In the genomic region with DNA sequence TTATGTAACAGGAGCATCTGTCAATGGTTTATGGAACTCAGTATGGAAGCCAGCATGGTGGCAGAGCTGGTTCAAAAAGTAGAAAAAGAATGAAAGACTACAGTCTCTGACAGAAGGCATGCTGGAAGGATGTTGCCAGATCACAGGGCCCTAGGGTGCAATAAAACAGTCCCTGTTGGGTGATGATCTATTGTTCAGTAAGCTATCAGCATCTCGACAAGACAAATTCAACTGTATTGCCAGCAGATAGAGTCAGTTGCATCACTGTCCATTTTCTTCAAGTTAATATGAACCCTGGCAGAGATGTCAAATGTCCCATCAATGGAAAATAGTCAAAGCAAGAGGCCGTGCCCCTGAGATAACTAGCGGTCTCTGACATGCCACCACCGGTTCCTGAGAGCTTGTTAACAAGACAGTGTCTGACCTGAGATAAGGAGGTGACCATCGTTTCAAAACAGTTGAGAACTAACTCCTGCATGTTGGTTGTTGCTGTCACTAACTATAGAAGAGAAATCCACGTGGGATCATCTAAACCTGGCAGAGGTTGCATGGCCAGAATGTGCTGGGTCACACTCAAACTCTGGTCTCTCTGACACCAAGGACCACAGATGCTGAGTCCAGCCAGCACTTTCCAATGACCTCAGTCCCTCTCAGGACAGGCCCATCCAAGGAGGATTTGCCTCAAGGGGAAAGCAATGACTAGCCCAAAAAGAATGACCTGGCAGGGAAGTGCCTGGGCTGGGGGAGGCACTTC, we compare ENCODE assay signal across 12 cellular contexts.
DNase-seq lines count a peak whose midpoint lies in the region; ATAC-seq and TF ChIP-seq lines count a peak whose summit lies in the region.
"Had no signal": no experiment of that assay in that cellular context is flagged by ENCODE, and none has a peak within 500 bp of the region (broad histone marks: within the 10 kb centered on the region; RNA-seq: fewer than 3 reads in every experiment).

No MANE protein-coding gene starts in this region.

- H3K4me1 ChIP-seq in adipocyte (ENCODE audit: control insufficient read depth, insufficient read depth, low read length) (peaks cover 24% of the 10 kb centered on the region), heart left ventricle (peaks cover 0 to 19% (median 6%) of the 10 kb centered on the region in 12 donors)
- H3K4me1 ChIP-seq: adrenal gland had no signal

- DNase-seq in GM04503 (ENCODE audit: low read depth): peak; percentile 47
- peak; percentile 66 for DNase-seq in adipocyte (ENCODE audit: low read depth)
- no peak for DNase-seq in heart left ventricle
- no peak for DNase-seq in NCI-H146 treated with DMSO at 0.1 percent for 48 hours (lab: John Stamatoyannopoulos, UW; ENCODE audit: unreplicated experiment)
- no peak for DNase-seq in NCI-H1417 treated with DMSO at 0.1 percent for 48 hours (lab: John Stamatoyannopoulos, UW)
- DNase-seq in activated T-cell treated with anti-CD3 and anti-CD28 coated beads, Interleukin-2, amount 50 U/mL, for 24 hours: no peak
- DNase-seq in activated T-cell treated with anti-CD3 and anti-CD28 coated beads, Interleukin-2, amount 50 U/mL, for 4 hours: no peak
- DNase-seq: activated CD4-positive, alpha-beta T cell treated with anti-CD3 and anti-CD28 coated beads, Interleukin-2, amount 50 U/mL, for 4 hours; COR-L47; NCI-H1436 had no signal

- TF ChIP-seq POLR2A in heart left ventricle (IDR thresholded peaks at IDR 0.05): no peak

- ATAC-seq in heart left ventricle: peak; percentile 12 to 70 (median 50)
- no peak for ATAC-seq in activated T-cell treated with anti-CD3 and anti-CD28 coated beads, Interleukin-2, amount 50 U/mL, for 4 hours

- no peaks in the 10 kb centered on the region for H3K9me3 Mint-ChIP-seq in activated T-cell treated with anti-CD3 and anti-CD28 coated beads, Interleukin-2, amount 50 U/mL, for 24 hours
- H3K9me3 Mint-ChIP-seq in activated T-cell treated with anti-CD3 and anti-CD28 coated beads, Interleukin-2, amount 50 U/mL, for 4 hours: no peaks in the 10 kb centered on the region

- no peak overlapping the region for H3K27ac Mint-ChIP-seq in activated T-cell treated with anti-CD3 and anti-CD28 coated beads, Interleukin-2, amount 50 U/mL, for 24 hours

- H3K27me3 ChIP-seq in adipocyte (replicated peaks; ENCODE audit: control insufficient read depth, insufficient read depth, low read length) (no peaks in the 10 kb centered on the region), heart left ventricle (no peaks in the 10 kb centered on the region)
- H3K27me3 ChIP-seq: adrenal gland had no signal

- H3K4me3 ChIP-seq in adipocyte (ENCODE audit: low read length) (no peak overlapping the region), heart left ventricle (no peak overlapping the region), skin epidermis (no peak overlapping the region)
- H3K4me3 ChIP-seq: adrenal gland had no signal

- H3K27me3 Mint-ChIP-seq in activated T-cell treated with anti-CD3 and anti-CD28 coated beads, Interleukin-2, amount 50 U/mL, for 24 hours: peaks cover 30% of the 10 kb centered on the region
- H3K27me3 Mint-ChIP-seq in activated T-cell treated with anti-CD3 and anti-CD28 coated beads, Interleukin-2, amount 50 U/mL, for 4 hours (ENCODE audit: low read depth): peaks cover 28% of the 10 kb centered on the region

- no peaks in the 10 kb centered on the region for H3K4me1 Mint-ChIP-seq in activated T-cell treated with anti-CD3 and anti-CD28 coated beads, Interleukin-2, amount 50 U/mL, for 24 hours (ENCODE audit: low read depth)
- no peaks in the 10 kb centered on the region for H3K4me1 Mint-ChIP-seq in activated T-cell treated with anti-CD3 and anti-CD28 coated beads, Interleukin-2, amount 50 U/mL, for 4 hours (ENCODE audit: low read depth)

- peak overlapping the region; percentile 73 for H3K9ac ChIP-seq in adipocyte (ENCODE audit: low read length)

- H3K9me3 ChIP-seq in adipocyte (ENCODE audit: control insufficient read depth, low read length): peaks cover 6% of the 10 kb centered on the region
- H3K9me3 ChIP-seq in heart left ventricle: no peaks in the 10 kb centered on the region
- H3K9me3 ChIP-seq: adrenal gland had no signal

- H3K36me3 Mint-ChIP-seq in activated T-cell treated with anti-CD3 and anti-CD28 coated beads, Interleukin-2, amount 50 U/mL, for 24 hours (ENCODE audit: low read depth): no peaks in the 10 kb centered on the region
- H3K36me3 Mint-ChIP-seq in activated T-cell treated with anti-CD3 and anti-CD28 coated beads, Interleukin-2, amount 50 U/mL, for 4 hours (ENCODE audit: insufficient read depth): no peaks in the 10 kb centered on the region

- no peak for TF ChIP-seq CTCF in heart left ventricle (IDR thresholded peaks at IDR 0.05)

- WGBS in heart left ventricle, 4 donors: 22 to 30% (median 28%) methylated on average over 6 of the region's 6 CpGs

- H3K27ac ChIP-seq in heart left ventricle (peak overlapping the region in 11 of 12 donors; percentile 6 to 82 (median 50)), skin epidermis (peak overlapping the region in 18 of 21 experiments; percentile 3 to 83 (median 58))

- no peak overlapping the region for H3K4me3 Mint-ChIP-seq in activated T-cell treated with anti-CD3 and anti-CD28 coated beads, Interleukin-2, amount 50 U/mL, for 24 hours
- no peak overlapping the region for H3K4me3 Mint-ChIP-seq in activated T-cell treated with anti-CD3 and anti-CD28 coated beads, Interleukin-2, amount 50 U/mL, for 4 hours

- intact Hi-C loops in heart left ventricle (cut with DNase I): no loop called here

- H3K36me3 ChIP-seq in adipocyte (ENCODE audit: control insufficient read depth, insufficient read depth, low read length, severe bottlenecking) (no peaks in the 10 kb centered on the region), heart left ventricle (no peaks in the 10 kb centered on the region)
- H3K36me3 ChIP-seq: adrenal gland had no signal

Comparison
In these comparisons a context has a peak if more than half of its experiments do, and no peak if none do; other contexts are left out.
1. DNase-seq: peak in GM04503 (single experiment) and adipocyte (single experiment); none in heart left ventricle (0 of 5), NCI-H146 treated with DMSO at 0.1 percent for 48 hours (single experiment), NCI-H1417 treated with DMSO at 0.1 percent for 48 hours (single experiment), activated T-cell treated with anti-CD3 and anti-CD28 coated beads, Interleukin-2, amount 50 U/mL, for 24 hours (single experiment) and activated T-cell treated with anti-CD3 and anti-CD28 coated beads, Interleukin-2, amount 50 U/mL, for 4 hours (single experiment).
2. ATAC-seq: peak in heart left ventricle (4 of 4); none in activated T-cell treated with anti-CD3 and anti-CD28 coated beads, Interleukin-2, amount 50 U/mL, for 4 hours (0 of 2).